In genomic region chr1:59871746-59872145, GRCh38 we compare ENCODE assay signal across 28 cellular contexts. TPM values are rescaled to one million over a fixed set of nuclear protein-coding genes. Genes with fewer than 3 reads are reported as not detected.
"Had no signal": no experiment of that assay in that cellular context is flagged by ENCODE, and none has a peak within 500 bp of the region (broad histone marks: within the 10 kb centered on the region; RNA-seq: fewer than 3 reads in every experiment).

No MANE protein-coding gene starts in this region.

- H3K36me3 ChIP-seq: gastrocnemius medialis, heart left ventricle, left lung, lower lobe of right lung had no signal

- H3K27ac Mint-ChIP-seq: immature natural killer cell, memory B cell had no signal

- H3K4me3 Mint-ChIP-seq: immature natural killer cell; memory B cell; naive thymus-derived CD4-positive, alpha-beta T cell had no signal

- H3K9me3 ChIP-seq: gastrocnemius medialis, lower lobe of right lung had no signal

- H3K4me1 Mint-ChIP-seq: immature natural killer cell; memory B cell; naive thymus-derived CD4-positive, alpha-beta T cell had no signal

- H3K27ac ChIP-seq: coronary artery, dorsolateral prefrontal cortex, epithelial cell of prostate, esophagus squamous epithelium, gastrocnemius medialis, heart left ventricle, hepatocyte, left lung, lower lobe of right lung had no signal

- DNase-seq: dermis blood vessel endothelial cell; dorsolateral prefrontal cortex; effector CD4-positive, alpha-beta T cell; effector memory CD4-positive, alpha-beta T cell; erythroblast; esophagus squamous epithelium; foreskin fibroblast; foreskin melanocyte; gastrocnemius medialis; heart left ventricle; hypothalamus; immature natural killer cell; islet precursor cell; kidney; kidney glomerular epithelial cell; left cardiac atrium; left lung; left ventricle myocardium superior; lower lobe of right lung; mesendoderm; midbrain; naive thymus-derived CD4-positive, alpha-beta T cell had no signal

- H3K4me2 ChIP-seq: hepatocyte had no signal

- H3K9me3 Mint-ChIP-seq: immature natural killer cell, memory B cell had no signal

- H3K27me3 Mint-ChIP-seq: memory B cell; naive thymus-derived CD4-positive, alpha-beta T cell had no signal

- H3K4me1 ChIP-seq: esophagus squamous epithelium, gastrocnemius medialis, heart left ventricle, left lung, lower lobe of right lung had no signal

- H3K27me3 ChIP-seq: dorsolateral prefrontal cortex, esophagus squamous epithelium, gastrocnemius medialis, heart left ventricle, hepatocyte, left lung had no signal

- H2AFZ ChIP-seq: hepatocyte had no signal

- H3K4me3 ChIP-seq: coronary artery, dorsolateral prefrontal cortex, esophagus squamous epithelium, gastrocnemius medialis, heart left ventricle, hepatocyte, left lung, lower lobe of right lung had no signal

- H3K79me2 ChIP-seq: hepatocyte had no signal

RNA-seq across cellular contexts. Expression of gene CYP2J2, which starts 54.8 kb away (rescaled TPM):
- total RNA-seq: dermis blood vessel endothelial cell had no signal

RNA-seq across cellular contexts. Expression of gene HOOK1, which starts 57.0 kb away (rescaled TPM):
- total RNA-seq: endothelial cell of umbilical vein, lung microvascular endothelial cell had no signal
- polyA plus RNA-seq: endothelial cell of umbilical vein had no signal
